1 cellular context compared by ENCODE assay signal in genomic region chr4:76002176-76002575, GRCh38.
TF ChIP-seq lines count a peak whose summit lies in the region.

No MANE protein-coding gene starts in this region.

TF ChIP-seq in K562, 482 proteins besides CTCF, POLR2A, EP300 and RAD21 (continued from another document and continues in another):
- TF ChIP-seq SPI1 (IDR thresholded peaks at IDR 0.05; ENCODE audit: borderline replicate concordance, low read depth, low read length) = no peak
- TF ChIP-seq NCOA2 (IDR thresholded peaks at IDR 0.05; ENCODE audit: partially characterized antibody in 2 of 2) = no peak
- no peak for TF ChIP-seq CBFB (CRISPR knock-in tag; IDR thresholded peaks at IDR 0.05)
- no peak for TF ChIP-seq FOXJ3 (CRISPR knock-in tag; IDR thresholded peaks at IDR 0.05)
- no peak for TF ChIP-seq GATAD2B (IDR thresholded peaks at IDR 0.05; ENCODE audit: borderline replicate concordance)
- TF ChIP-seq CREB5 (CRISPR knock-in tag; IDR thresholded peaks at IDR 0.05) = no peak
- TF ChIP-seq BCLAF1 (IDR thresholded peaks at IDR 0.05; ENCODE audit: borderline replicate concordance in 1 of 2, control insufficient read depth in 1 of 2, low read depth in 2 of 2, low read length in 1 of 2) = no peak
- peak; percentile 15; the same call in 1 of the 2 replicates for TF ChIP-seq ZNF239 (CRISPR knock-in tag; IDR thresholded peaks at IDR 0.05)
- no peak for TF ChIP-seq TFE3 (CRISPR knock-in tag; IDR thresholded peaks at IDR 0.05)
- 0 out of 2 replicates have a peak, but pooled peaks have one; percentile 34 for TF ChIP-seq GTF2E2 (tag; IDR thresholded peaks at IDR 0.05)
- no peak for TF ChIP-seq BRF1 (IDR thresholded peaks at IDR 0.05; ENCODE audit: borderline replicate concordance, extremely low read depth, insufficient read length)
- TF ChIP-seq TAL1 (IDR thresholded peaks at IDR 0.05) = peak; percentile 52
- 0 out of 2 replicates have a peak, but pooled peaks have one; percentile 43 for TF ChIP-seq ZNF592 (IDR thresholded peaks at IDR 0.05)
- TF ChIP-seq TCFL5 (CRISPR knock-in tag; conservative IDR thresholded peaks at IDR 0.05) = no peak
- no peak for TF ChIP-seq HDAC6 (IDR thresholded peaks at IDR 0.05; ENCODE audit: low read depth, low read length)
- TF ChIP-seq ZSCAN29 (IDR thresholded peaks at IDR 0.05) = no peak
- TF ChIP-seq BDP1 (IDR thresholded peaks at IDR 0.05; ENCODE audit: insufficient read depth, insufficient read length) = no peak
- TF ChIP-seq JUN (IDR thresholded peaks at IDR 0.05; ENCODE audit: borderline replicate concordance, low read depth, low read length) = peak; percentile 67; the same call in 1 of the 2 replicates
- no peak for TF ChIP-seq JUN (CRISPR knock-in tag; IDR thresholded peaks at IDR 0.05; ENCODE audit: borderline replicate concordance)
- TF ChIP-seq FIP1L1 (IDR thresholded peaks at IDR 0.05; ENCODE audit: low read depth, low read length, poor library complexity, severe bottlenecking) = no peak
- TF ChIP-seq ZNF589 (CRISPR knock-in tag; IDR thresholded peaks at IDR 0.05; ENCODE audit: low read depth) = peak; percentile 95
- no peak for TF ChIP-seq CLOCK (CRISPR knock-in tag; IDR thresholded peaks at IDR 0.05; ENCODE audit: borderline replicate concordance)
- TF ChIP-seq ZNF316 (IDR thresholded peaks at IDR 0.05) = no peak
- no peak for TF ChIP-seq PATZ1 (CRISPR knock-in tag; IDR thresholded peaks at IDR 0.05; ENCODE audit: borderline replicate concordance)
- 0 out of 2 replicates have a peak, but pooled peaks have one; percentile 26 for TF ChIP-seq DIDO1 (tag; IDR thresholded peaks at IDR 0.05; ENCODE audit: low read depth)
- no peak for TF ChIP-seq SAP30 (IDR thresholded peaks at IDR 0.05; ENCODE audit: borderline replicate concordance, insufficient read depth, low read depth, low read length, poor library complexity, severe bottlenecking)
- TF ChIP-seq PKNOX1 (IDR thresholded peaks at IDR 0.05) = no peak
- no peak for TF ChIP-seq ZNF511 (CRISPR knock-in tag; IDR thresholded peaks at IDR 0.05)
